In genomic region chr20:64238115-64238825, GRCh38 we compare ENCODE assay signal across 1 cellular context.
TF ChIP-seq lines count a peak whose summit lies in the region.

No MANE protein-coding gene starts in this region.

TF ChIP-seq in HepG2, 621 proteins besides CTCF, POLR2A, EP300 and RAD21 (continued from another document and continues in another):
- TF ChIP-seq, protein P1, sequence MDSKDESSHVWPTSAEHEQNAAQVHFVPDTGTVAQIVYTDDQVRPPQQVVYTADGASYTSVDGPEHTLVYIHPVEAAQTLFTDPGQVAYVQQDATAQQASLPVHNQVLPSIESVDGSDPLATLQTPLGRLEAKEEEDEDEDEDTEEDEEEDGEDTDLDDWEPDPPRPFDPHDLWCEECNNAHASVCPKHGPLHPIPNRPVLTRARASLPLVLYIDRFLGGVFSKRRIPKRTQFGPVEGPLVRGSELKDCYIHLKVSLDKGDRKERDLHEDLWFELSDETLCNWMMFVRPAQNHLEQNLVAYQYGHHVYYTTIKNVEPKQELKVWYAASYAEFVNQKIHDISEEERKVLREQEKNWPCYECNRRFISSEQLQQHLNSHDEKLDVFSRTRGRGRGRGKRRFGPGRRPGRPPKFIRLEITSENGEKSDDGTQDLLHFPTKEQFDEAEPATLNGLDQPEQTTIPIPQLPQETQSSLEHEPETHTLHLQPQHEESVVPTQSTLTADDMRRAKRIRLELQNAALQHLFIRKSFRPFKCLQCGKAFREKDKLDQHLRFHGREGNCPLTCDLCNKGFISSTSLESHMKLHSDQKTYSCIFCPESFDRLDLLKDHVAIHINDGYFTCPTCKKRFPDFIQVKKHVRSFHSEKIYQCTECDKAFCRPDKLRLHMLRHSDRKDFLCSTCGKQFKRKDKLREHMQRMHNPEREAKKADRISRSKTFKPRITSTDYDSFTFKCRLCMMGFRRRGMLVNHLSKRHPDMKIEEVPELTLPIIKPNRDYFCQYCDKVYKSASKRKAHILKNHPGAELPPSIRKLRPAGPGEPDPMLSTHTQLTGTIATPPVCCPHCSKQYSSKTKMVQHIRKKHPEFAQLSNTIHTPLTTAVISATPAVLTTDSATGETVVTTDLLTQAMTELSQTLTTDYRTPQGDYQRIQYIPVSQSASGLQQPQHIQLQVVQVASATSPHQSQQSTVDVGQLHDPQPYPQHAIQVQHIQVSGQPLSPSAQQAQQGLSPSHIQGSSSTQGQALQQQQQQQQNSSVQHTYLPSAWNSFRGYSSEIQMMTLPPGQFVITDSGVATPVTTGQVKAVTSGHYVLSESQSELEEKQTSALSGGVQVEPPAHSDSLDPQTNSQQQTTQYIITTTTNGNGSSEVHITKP (CRISPR knock-in tag; IDR thresholded peaks at IDR 0.05; ENCODE audit: low read depth) = peak; percentile 33; the same call in 1 of the 2 replicates
- TF ChIP-seq CERS6 (CRISPR knock-in tag; IDR thresholded peaks at IDR 0.05) (no peak), BHLHE40 (IDR thresholded peaks at IDR 0.05; ENCODE audit: low read length) (peak; percentile 56; the same call in 1 of the 2 replicates), MEIS1 (CRISPR knock-in tag; IDR thresholded peaks at IDR 0.05; ENCODE audit: borderline replicate concordance) (0 out of 2 replicates have a peak, but pooled peaks have one; percentile 70), KAT7 (CRISPR knock-in tag; IDR thresholded peaks at IDR 0.05; ENCODE audit: borderline replicate concordance) (peak; percentile 32; the same call in 1 of the 2 replicates), ZNF891 (CRISPR knock-in tag; IDR thresholded peaks at IDR 0.05) (peak; percentile 73; the same call in 1 of the 2 replicates), ZSCAN9 (CRISPR knock-in tag; IDR thresholded peaks at IDR 0.05; ENCODE audit: borderline replicate concordance) (peak; percentile 85; the same call in 1 of the 2 replicates), MIER2 (CRISPR knock-in tag; IDR thresholded peaks at IDR 0.05) (no peak; the same call in none of the 2 replicates), DPF2 (CRISPR knock-in tag; IDR thresholded peaks at IDR 0.05; ENCODE audit: borderline replicate concordance, low read depth) (peak; percentile 26), KDM4B (CRISPR knock-in tag; IDR thresholded peaks at IDR 0.05) (peak; percentile 64; the same call in 1 of the 2 replicates), KDM3A (CRISPR knock-in tag; IDR thresholded peaks at IDR 0.05; ENCODE audit: low read depth) (peak; percentile 47; the same call in 1 of the 2 replicates), SMC3 (IDR thresholded peaks at IDR 0.05; ENCODE audit: low read length) (0 out of 2 replicates have a peak, but pooled peaks have one; percentile 29), SOX5 (CRISPR knock-in tag; IDR thresholded peaks at IDR 0.05; ENCODE audit: borderline replicate concordance) (peak; percentile 60), ZNF773 (CRISPR knock-in tag; IDR thresholded peaks at IDR 0.05; ENCODE audit: borderline replicate concordance) (no peak), ZBTB20 (CRISPR knock-in tag; IDR thresholded peaks at IDR 0.05; ENCODE audit: borderline replicate concordance, low read depth) (peak; percentile 36; the same call in 1 of the 2 replicates), FOXO1 (CRISPR knock-in tag; IDR thresholded peaks at IDR 0.05) (peak; percentile 89), STAT5B (CRISPR knock-in tag; IDR thresholded peaks at IDR 0.05) (no peak), LCORL (IDR thresholded peaks at IDR 0.05) (no peak), LCORL (CRISPR knock-in tag; IDR thresholded peaks at IDR 0.05) (peak; percentile 96; the same call in 1 of the 2 replicates), SKI (IDR thresholded peaks at IDR 0.05; ENCODE audit: partially characterized antibody) (peak; percentile 60), PPARG (CRISPR knock-in tag; conservative IDR thresholded peaks at IDR 0.05) (no peak), MIER3 (CRISPR knock-in tag; IDR thresholded peaks at IDR 0.05; ENCODE audit: borderline replicate concordance) (peak; percentile 49; the same call in 1 of the 2 replicates)
- TF ChIP-seq, protein P2, sequence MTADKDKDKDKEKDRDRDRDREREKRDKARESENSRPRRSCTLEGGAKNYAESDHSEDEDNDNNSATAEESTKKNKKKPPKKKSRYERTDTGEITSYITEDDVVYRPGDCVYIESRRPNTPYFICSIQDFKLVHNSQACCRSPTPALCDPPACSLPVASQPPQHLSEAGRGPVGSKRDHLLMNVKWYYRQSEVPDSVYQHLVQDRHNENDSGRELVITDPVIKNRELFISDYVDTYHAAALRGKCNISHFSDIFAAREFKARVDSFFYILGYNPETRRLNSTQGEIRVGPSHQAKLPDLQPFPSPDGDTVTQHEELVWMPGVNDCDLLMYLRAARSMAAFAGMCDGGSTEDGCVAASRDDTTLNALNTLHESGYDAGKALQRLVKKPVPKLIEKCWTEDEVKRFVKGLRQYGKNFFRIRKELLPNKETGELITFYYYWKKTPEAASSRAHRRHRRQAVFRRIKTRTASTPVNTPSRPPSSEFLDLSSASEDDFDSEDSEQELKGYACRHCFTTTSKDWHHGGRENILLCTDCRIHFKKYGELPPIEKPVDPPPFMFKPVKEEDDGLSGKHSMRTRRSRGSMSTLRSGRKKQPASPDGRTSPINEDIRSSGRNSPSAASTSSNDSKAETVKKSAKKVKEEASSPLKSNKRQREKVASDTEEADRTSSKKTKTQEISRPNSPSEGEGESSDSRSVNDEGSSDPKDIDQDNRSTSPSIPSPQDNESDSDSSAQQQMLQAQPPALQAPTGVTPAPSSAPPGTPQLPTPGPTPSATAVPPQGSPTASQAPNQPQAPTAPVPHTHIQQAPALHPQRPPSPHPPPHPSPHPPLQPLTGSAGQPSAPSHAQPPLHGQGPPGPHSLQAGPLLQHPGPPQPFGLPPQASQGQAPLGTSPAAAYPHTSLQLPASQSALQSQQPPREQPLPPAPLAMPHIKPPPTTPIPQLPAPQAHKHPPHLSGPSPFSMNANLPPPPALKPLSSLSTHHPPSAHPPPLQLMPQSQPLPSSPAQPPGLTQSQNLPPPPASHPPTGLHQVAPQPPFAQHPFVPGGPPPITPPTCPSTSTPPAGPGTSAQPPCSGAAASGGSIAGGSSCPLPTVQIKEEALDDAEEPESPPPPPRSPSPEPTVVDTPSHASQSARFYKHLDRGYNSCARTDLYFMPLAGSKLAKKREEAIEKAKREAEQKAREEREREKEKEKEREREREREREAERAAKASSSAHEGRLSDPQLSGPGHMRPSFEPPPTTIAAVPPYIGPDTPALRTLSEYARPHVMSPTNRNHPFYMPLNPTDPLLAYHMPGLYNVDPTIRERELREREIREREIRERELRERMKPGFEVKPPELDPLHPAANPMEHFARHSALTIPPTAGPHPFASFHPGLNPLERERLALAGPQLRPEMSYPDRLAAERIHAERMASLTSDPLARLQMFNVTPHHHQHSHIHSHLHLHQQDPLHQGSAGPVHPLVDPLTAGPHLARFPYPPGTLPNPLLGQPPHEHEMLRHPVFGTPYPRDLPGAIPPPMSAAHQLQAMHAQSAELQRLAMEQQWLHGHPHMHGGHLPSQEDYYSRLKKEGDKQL (CRISPR knock-in tag; IDR thresholded peaks at IDR 0.05; ENCODE audit: low read depth) = peak; percentile 43; the same call in 1 of the 2 replicates
- TF ChIP-seq, protein P3, sequence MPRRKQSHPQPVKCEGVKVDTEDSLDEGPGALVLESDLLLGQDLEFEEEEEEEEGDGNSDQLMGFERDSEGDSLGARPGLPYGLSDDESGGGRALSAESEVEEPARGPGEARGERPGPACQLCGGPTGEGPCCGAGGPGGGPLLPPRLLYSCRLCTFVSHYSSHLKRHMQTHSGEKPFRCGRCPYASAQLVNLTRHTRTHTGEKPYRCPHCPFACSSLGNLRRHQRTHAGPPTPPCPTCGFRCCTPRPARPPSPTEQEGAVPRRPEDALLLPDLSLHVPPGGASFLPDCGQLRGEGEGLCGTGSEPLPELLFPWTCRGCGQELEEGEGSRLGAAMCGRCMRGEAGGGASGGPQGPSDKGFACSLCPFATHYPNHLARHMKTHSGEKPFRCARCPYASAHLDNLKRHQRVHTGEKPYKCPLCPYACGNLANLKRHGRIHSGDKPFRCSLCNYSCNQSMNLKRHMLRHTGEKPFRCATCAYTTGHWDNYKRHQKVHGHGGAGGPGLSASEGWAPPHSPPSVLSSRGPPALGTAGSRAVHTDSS (CRISPR knock-in tag; conservative IDR thresholded peaks at IDR 0.05) = 0 out of 2 replicates have a peak, but pooled peaks have one; percentile 27
- TF ChIP-seq, protein P4, sequence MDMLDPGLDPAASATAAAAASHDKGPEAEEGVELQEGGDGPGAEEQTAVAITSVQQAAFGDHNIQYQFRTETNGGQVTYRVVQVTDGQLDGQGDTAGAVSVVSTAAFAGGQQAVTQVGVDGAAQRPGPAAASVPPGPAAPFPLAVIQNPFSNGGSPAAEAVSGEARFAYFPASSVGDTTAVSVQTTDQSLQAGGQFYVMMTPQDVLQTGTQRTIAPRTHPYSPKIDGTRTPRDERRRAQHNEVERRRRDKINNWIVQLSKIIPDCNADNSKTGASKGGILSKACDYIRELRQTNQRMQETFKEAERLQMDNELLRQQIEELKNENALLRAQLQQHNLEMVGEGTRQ (IDR thresholded peaks at IDR 0.05; ENCODE audit: low read depth, low read length) = peak; percentile 45
- TF ChIP-seq, protein P4 (CRISPR knock-in tag; IDR thresholded peaks at IDR 0.05; ENCODE audit: borderline replicate concordance) = peak; percentile 76; the same call in 1 of the 2 replicates
- TF ChIP-seq, protein P5, sequence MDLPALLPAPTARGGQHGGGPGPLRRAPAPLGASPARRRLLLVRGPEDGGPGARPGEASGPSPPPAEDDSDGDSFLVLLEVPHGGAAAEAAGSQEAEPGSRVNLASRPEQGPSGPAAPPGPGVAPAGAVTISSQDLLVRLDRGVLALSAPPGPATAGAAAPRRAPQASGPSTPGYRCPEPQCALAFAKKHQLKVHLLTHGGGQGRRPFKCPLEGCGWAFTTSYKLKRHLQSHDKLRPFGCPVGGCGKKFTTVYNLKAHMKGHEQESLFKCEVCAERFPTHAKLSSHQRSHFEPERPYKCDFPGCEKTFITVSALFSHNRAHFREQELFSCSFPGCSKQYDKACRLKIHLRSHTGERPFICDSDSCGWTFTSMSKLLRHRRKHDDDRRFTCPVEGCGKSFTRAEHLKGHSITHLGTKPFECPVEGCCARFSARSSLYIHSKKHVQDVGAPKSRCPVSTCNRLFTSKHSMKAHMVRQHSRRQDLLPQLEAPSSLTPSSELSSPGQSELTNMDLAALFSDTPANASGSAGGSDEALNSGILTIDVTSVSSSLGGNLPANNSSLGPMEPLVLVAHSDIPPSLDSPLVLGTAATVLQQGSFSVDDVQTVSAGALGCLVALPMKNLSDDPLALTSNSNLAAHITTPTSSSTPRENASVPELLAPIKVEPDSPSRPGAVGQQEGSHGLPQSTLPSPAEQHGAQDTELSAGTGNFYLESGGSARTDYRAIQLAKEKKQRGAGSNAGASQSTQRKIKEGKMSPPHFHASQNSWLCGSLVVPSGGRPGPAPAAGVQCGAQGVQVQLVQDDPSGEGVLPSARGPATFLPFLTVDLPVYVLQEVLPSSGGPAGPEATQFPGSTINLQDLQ (CRISPR knock-in tag; IDR thresholded peaks at IDR 0.05) = peak; percentile 48; the same call in 1 of the 2 replicates
- TF ChIP-seq, protein P6, sequence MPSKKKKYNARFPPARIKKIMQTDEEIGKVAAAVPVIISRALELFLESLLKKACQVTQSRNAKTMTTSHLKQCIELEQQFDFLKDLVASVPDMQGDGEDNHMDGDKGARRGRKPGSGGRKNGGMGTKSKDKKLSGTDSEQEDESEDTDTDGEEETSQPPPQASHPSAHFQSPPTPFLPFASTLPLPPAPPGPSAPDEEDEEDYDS (CRISPR knock-in tag; IDR thresholded peaks at IDR 0.05) = peak; percentile 49; the same call in 1 of the 2 replicates
- TF ChIP-seq, protein P7, sequence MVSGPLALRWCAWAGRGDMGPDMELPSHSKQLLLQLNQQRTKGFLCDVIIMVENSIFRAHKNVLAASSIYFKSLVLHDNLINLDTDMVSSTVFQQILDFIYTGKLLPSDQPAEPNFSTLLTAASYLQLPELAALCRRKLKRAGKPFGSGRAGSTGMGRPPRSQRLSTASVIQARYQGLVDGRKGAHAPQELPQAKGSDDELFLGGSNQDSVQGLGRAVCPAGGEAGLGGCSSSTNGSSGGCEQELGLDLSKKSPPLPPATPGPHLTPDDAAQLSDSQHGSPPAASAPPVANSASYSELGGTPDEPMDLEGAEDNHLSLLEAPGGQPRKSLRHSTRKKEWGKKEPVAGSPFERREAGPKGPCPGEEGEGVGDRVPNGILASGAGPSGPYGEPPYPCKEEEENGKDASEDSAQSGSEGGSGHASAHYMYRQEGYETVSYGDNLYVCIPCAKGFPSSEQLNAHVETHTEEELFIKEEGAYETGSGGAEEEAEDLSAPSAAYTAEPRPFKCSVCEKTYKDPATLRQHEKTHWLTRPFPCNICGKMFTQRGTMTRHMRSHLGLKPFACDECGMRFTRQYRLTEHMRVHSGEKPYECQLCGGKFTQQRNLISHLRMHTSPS (CRISPR knock-in tag; IDR thresholded peaks at IDR 0.05; ENCODE audit: low read depth) = peak; percentile 49; the same call in 1 of the 2 replicates
- TF ChIP-seq, protein P8, sequence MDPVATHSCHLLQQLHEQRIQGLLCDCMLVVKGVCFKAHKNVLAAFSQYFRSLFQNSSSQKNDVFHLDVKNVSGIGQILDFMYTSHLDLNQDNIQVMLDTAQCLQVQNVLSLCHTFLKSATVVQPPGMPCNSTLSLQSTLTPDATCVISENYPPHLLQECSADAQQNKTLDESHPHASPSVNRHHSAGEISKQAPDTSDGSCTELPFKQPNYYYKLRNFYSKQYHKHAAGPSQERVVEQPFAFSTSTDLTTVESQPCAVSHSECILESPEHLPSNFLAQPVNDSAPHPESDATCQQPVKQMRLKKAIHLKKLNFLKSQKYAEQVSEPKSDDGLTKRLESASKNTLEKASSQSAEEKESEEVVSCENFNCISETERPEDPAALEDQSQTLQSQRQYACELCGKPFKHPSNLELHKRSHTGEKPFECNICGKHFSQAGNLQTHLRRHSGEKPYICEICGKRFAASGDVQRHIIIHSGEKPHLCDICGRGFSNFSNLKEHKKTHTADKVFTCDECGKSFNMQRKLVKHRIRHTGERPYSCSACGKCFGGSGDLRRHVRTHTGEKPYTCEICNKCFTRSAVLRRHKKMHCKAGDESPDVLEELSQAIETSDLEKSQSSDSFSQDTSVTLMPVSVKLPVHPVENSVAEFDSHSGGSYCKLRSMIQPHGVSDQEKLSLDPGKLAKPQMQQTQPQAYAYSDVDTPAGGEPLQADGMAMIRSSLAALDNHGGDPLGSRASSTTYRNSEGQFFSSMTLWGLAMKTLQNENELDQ (CRISPR knock-in tag; IDR thresholded peaks at IDR 0.05; ENCODE audit: borderline replicate concordance) = peak; percentile 21; the same call in 1 of the 2 replicates
- TF ChIP-seq, protein P9, sequence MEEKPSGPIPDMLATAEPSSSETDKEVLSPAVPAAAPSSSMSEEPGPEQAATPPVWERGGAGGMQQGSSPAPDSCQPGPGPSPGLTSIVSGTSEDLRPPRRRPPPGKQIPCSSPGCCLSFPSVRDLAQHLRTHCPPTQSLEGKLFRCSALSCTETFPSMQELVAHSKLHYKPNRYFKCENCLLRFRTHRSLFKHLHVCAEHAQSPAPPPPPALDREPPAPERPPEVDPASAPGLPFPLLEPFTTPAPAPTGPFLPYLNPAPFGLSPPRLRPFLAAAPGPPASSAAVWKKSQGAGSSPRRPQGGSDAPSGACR (CRISPR knock-in tag; IDR thresholded peaks at IDR 0.05) = peak; percentile 71; the same call in 1 of the 2 replicates
